Comparison of ENCODE assay signal across 22 cellular contexts in genomic region chr3:101169516-101169915, GRCh38.
DNase-seq lines count a peak whose midpoint lies in the region; ATAC-seq and TF ChIP-seq lines count a peak whose summit lies in the region.
"Had no signal": no experiment of that assay in that cellular context is flagged by ENCODE, and none has a peak within 500 bp of the region (broad histone marks: within the 10 kb centered on the region; RNA-seq: fewer than 3 reads in every experiment).

No MANE protein-coding gene starts in this region.

- H3K9me3 Mint-ChIP-seq in activated CD4-positive, alpha-beta T cell treated with anti-CD3 and anti-CD28 coated beads, Interleukin-2, amount 10 ng/mL, durations not matched to agents 24 days and 14 days: peaks cover 3% of the 10 kb centered on the region
- no peaks in the 10 kb centered on the region for H3K9me3 Mint-ChIP-seq in CD8-positive, alpha-beta memory T cell

- H3K4me2 ChIP-seq in SK-N-SH: peak overlapping the region; percentile 20; the same call in 1 of the 2 replicates

- TF ChIP-seq POLR2A in esophagus muscularis mucosa (IDR thresholded peaks at IDR 0.05; ENCODE audit: low read depth) (no peak), sigmoid colon (IDR thresholded peaks at IDR 0.05) (no peak)

- no peak overlapping the region for H3K9ac ChIP-seq in SK-N-SH

- no peaks in the 10 kb centered on the region for H4K20me1 ChIP-seq in SK-N-SH (ENCODE audit: insufficient read depth)

- no peak for DNase-seq in activated CD4-positive, alpha-beta T cell treated with anti-CD3 and anti-CD28 coated beads, Interleukin-2, amount 10 ng/mL, durations not matched to agents 24 days and 14 days
- no peak for DNase-seq in activated CD4-positive, alpha-beta T cell treated with anti-CD3 and anti-CD28 coated beads for 1 hour
- DNase-seq in SK-N-SH (no peak), esophagus muscularis mucosa (ENCODE audit: extremely low spot score) (peak; percentile 26), sigmoid colon (no peak), dermis blood vessel endothelial cell (no peak)
- no peak for DNase-seq in CD8-positive, alpha-beta memory T cell
- DNase-seq: BE2C, DMS153, DND-41, KG1, MG63, NCI-H1105 treated with DMSO at 0.1 percent for 48 hours, NCI-H146, NCI-H1930, NCI-H2107, NCI-H524 treated with DMSO at 0.1 percent for 48 hours, NCI-H774, SIG-M5 had no signal

- TF ChIP-seq CTCF in SK-N-SH (IDR thresholded peaks at IDR 0.05) (no peak), esophagus muscularis mucosa (IDR thresholded peaks at IDR 0.05) (no peak), sigmoid colon (IDR thresholded peaks at IDR 0.05) (no peak)

- H3F3A ChIP-seq in SK-N-SH (replicated peaks; ENCODE audit: insufficient read depth): no peaks in the 10 kb centered on the region

- intact Hi-C loops in activated CD4-positive, alpha-beta T cell treated with anti-CD3 and anti-CD28 coated beads, Interleukin-2, amount 10 ng/mL, durations not matched to agents 24 days and 14 days (cut with micrococcal nuclease): no loop called here
- intact Hi-C loops in esophagus muscularis mucosa (cut with DNase I) (no loop called here), sigmoid colon (cut with DNase I) (no loop called here)

- WGBS in SK-N-SH (ENCODE audit: low lambda C conversion rate): 86% methylated on average over 3 of the region's 3 CpGs
- WGBS in esophagus muscularis mucosa: 74% methylated on average over 3 of the region's 3 CpGs
- 73 to 78% methylated on average over 3 of the region's 3 CpGs for WGBS in sigmoid colon, 2 donors

- H3K79me2 ChIP-seq in SK-N-SH (ENCODE audit: insufficient read depth): no peaks in the 10 kb centered on the region

- H3K27me3 ChIP-seq in SK-N-SH (ENCODE audit: insufficient read depth): no peaks in the 10 kb centered on the region
- H3K27me3 ChIP-seq in esophagus muscularis mucosa: no peaks in the 10 kb centered on the region
- no peaks in the 10 kb centered on the region for H3K27me3 ChIP-seq in sigmoid colon
- peaks cover 4% of the 10 kb centered on the region for H3K27me3 ChIP-seq in CD8-positive, alpha-beta memory T cell (ENCODE audit: insufficient read depth, low read length, poor library complexity, severe bottlenecking)
- H3K27me3 ChIP-seq: BE2C, MG63 had no signal

- H3K9me2 ChIP-seq in SK-N-SH: no peaks in the 10 kb centered on the region

- H3K9me3 ChIP-seq in SK-N-SH (no peaks in the 10 kb centered on the region), esophagus muscularis mucosa (no peaks in the 10 kb centered on the region), sigmoid colon (no peaks in the 10 kb centered on the region)
- H3K9me3 ChIP-seq in CD8-positive, alpha-beta memory T cell (ENCODE audit: low read length): no peaks in the 10 kb centered on the region
- H3K9me3 ChIP-seq: BE2C, MG63 had no signal

- H3K4me3 Mint-ChIP-seq in activated CD4-positive, alpha-beta T cell treated with anti-CD3 and anti-CD28 coated beads, Interleukin-2, amount 10 ng/mL, durations not matched to agents 24 days and 14 days: no peak overlapping the region
- H3K4me3 Mint-ChIP-seq in CD8-positive, alpha-beta memory T cell: no peak overlapping the region

- no peak for TF ChIP-seq EP300 in SK-N-SH (IDR thresholded peaks at IDR 0.05; ENCODE audit: borderline replicate concordance in 1 of 2, low read depth in 1 of 2, low read length in 1 of 2)
- TF ChIP-seq EP300 in esophagus muscularis mucosa (IDR thresholded peaks at IDR 0.05): no peak
- no peak for TF ChIP-seq EP300 in sigmoid colon (IDR thresholded peaks at IDR 0.05)

- ATAC-seq in GM18517 (IDR thresholded peaks at IDR 0.05; ENCODE audit: unreplicated experiment): no peak
- ATAC-seq: HCT116 had no signal

- H3K27me3 Mint-ChIP-seq in activated CD4-positive, alpha-beta T cell treated with anti-CD3 and anti-CD28 coated beads, Interleukin-2, amount 10 ng/mL, durations not matched to agents 24 days and 14 days: no peaks in the 10 kb centered on the region
- H3K27me3 Mint-ChIP-seq in CD8-positive, alpha-beta memory T cell: peaks cover 8 to 20% of the 10 kb centered on the region in 2 donors

- H2AFZ ChIP-seq in SK-N-SH (ENCODE audit: low read depth): 0 out of 2 replicates have a peak overlapping the region, but pooled peaks have one; percentile 17

- H3K4me3 ChIP-seq in SK-N-SH (ENCODE audit: low read depth in 2 of 2, low read length in 1 of 2) (no peak overlapping the region), esophagus muscularis mucosa (no peak overlapping the region), sigmoid colon (no peak overlapping the region)
- H3K4me3 ChIP-seq in CD8-positive, alpha-beta memory T cell (ENCODE audit: low read length): no peak overlapping the region
- H3K4me3 ChIP-seq: MG63 had no signal

- H3K27ac ChIP-seq in SK-N-SH (ENCODE audit: low read depth in 2 of 2, low read length in 1 of 2): no peak overlapping the region; a peak in 1 of 4 replicates
- peak overlapping the region; percentile 53 to 64 (median 62) for H3K27ac ChIP-seq in esophagus muscularis mucosa (replicated peaks in 1 of 4)
- H3K27ac ChIP-seq in sigmoid colon: peak overlapping the region; percentile 55 to 82 (median 74)
- no peak overlapping the region for H3K27ac ChIP-seq in CD8-positive, alpha-beta memory T cell (ENCODE audit: low read depth, low read length)
- H3K27ac ChIP-seq: 22Rv1 had no signal

- CTCF ChIA-PET in SK-N-SH (lab: Yijun Ruan, JAX): interaction anchor here (0.5 kb wide), 1 partner anchor 33 kb away, joined by 3 read pairs; no protein-coding TSS in a partner anchor
- CTCF ChIA-PET in CD8-positive, alpha-beta memory T cell (lab: Charles Lee): no interaction called here

- H3K36me3 ChIP-seq in SK-N-SH (replicated peaks in 1 of 2; ENCODE audit: control insufficient read depth in 1 of 2, insufficient read depth in 2 of 2, low read length in 1 of 2) (no peaks in the 10 kb centered on the region), esophagus muscularis mucosa (no peaks in the 10 kb centered on the region), sigmoid colon (no peaks in the 10 kb centered on the region)
- H3K36me3 ChIP-seq in CD8-positive, alpha-beta memory T cell (ENCODE audit: insufficient read depth, low read length): no peaks in the 10 kb centered on the region
- H3K36me3 ChIP-seq: BE2C, MG63 had no signal

- peak overlapping the region; percentile 35 for H3K27ac Mint-ChIP-seq in activated CD4-positive, alpha-beta T cell treated with anti-CD3 and anti-CD28 coated beads, Interleukin-2, amount 10 ng/mL, durations not matched to agents 24 days and 14 days
- no peak overlapping the region for H3K27ac Mint-ChIP-seq in CD8-positive, alpha-beta memory T cell

- H3K4me1 ChIP-seq in SK-N-SH (ENCODE audit: control insufficient read depth in 1 of 2, insufficient read depth in 2 of 2, low read depth in 1 of 2, low read length in 1 of 2) (peaks cover 0 to 2% of the 10 kb centered on the region in 2 experiments; a peak in 1 of 4 replicates), esophagus muscularis mucosa (peaks cover 4 to 27% (median 24%) of the 10 kb centered on the region in 4 donors), sigmoid colon (peaks cover 0 to 33% (median 25%) of the 10 kb centered on the region in 4 donors)
- H3K4me1 ChIP-seq in CD8-positive, alpha-beta memory T cell (ENCODE audit: insufficient read depth, low read length): no peaks in the 10 kb centered on the region

- TF ChIP-seq RAD21 in SK-N-SH (IDR thresholded peaks at IDR 0.05; ENCODE audit: low read length): no peak

- POLR2A ChIA-PET in SK-N-SH (lab: Yijun Ruan, JAX): no interaction called here
- POLR2A ChIA-PET in CD8-positive, alpha-beta memory T cell (lab: Charles Lee): no interaction called here

- no peaks in the 10 kb centered on the region for H3K36me3 Mint-ChIP-seq in activated CD4-positive, alpha-beta T cell treated with anti-CD3 and anti-CD28 coated beads, Interleukin-2, amount 10 ng/mL, durations not matched to agents 24 days and 14 days (ENCODE audit: low read depth)
- peaks cover 0 to 3% (median 0%) of the 10 kb centered on the region in 3 donors for H3K36me3 Mint-ChIP-seq in CD8-positive, alpha-beta memory T cell

- H3K4me1 Mint-ChIP-seq in activated CD4-positive, alpha-beta T cell treated with anti-CD3 and anti-CD28 coated beads, Interleukin-2, amount 10 ng/mL, durations not matched to agents 24 days and 14 days: peaks cover 4% of the 10 kb centered on the region
- no peaks in the 10 kb centered on the region for H3K4me1 Mint-ChIP-seq in CD8-positive, alpha-beta memory T cell

TF ChIP-seq in SK-N-SH, 30 proteins besides CTCF, POLR2A, EP300 and RAD21:
- TF ChIP-seq MXI1 (IDR thresholded peaks at IDR 0.05; ENCODE audit: low read depth, low read length) (no peak), RXRA (IDR thresholded peaks at IDR 0.05; ENCODE audit: borderline replicate concordance, low read depth) (no peak), NRF1 (IDR thresholded peaks at IDR 0.05; ENCODE audit: low read depth, low read length) (no peak)

Comparison
In these comparisons a context has a peak if more than half of its experiments do, and no peak if none do; other contexts are left out.
1. H3K27ac ChIP-seq: peak in esophagus muscularis mucosa (4 of 4) and sigmoid colon (4 of 4); none in SK-N-SH (0 of 2) and CD8-positive, alpha-beta memory T cell (single experiment).